ENCODE assay signal across 9 cellular contexts in genomic region chr6:45548657-45549515, GRCh38.
DNase-seq lines count a peak whose midpoint lies in the region; ATAC-seq and TF ChIP-seq lines count a peak whose summit lies in the region.
"Had no signal": no experiment of that assay in that cellular context is flagged by ENCODE, and none has a peak within 500 bp of the region (broad histone marks: within the 10 kb centered on the region; RNA-seq: fewer than 3 reads in every experiment).

No MANE protein-coding gene starts in this region.

- no peaks in the 10 kb centered on the region for H3K9me3 Mint-ChIP-seq in activated T-cell treated with anti-CD3 and anti-CD28 coated beads, Interleukin-2, amount 50 U/mL, for 72 hours

- H3K4me1 ChIP-seq in BE2C: no peaks in the 10 kb centered on the region

- H3K27ac Mint-ChIP-seq in activated T-cell treated with anti-CD3 and anti-CD28 coated beads, Interleukin-2, amount 50 U/mL, for 72 hours: peak overlapping the region; percentile 51
- H3K27ac Mint-ChIP-seq: activated naive CD8-positive, alpha-beta T cell had no signal

- peaks cover 5 to 19% of the 10 kb centered on the region in 2 donors for H3K36me3 Mint-ChIP-seq in activated T-cell treated with anti-CD3 and anti-CD28 coated beads, Interleukin-2, amount 50 U/mL, for 72 hours (ENCODE audit: insufficient read depth in 2 of 2)

- H3K4me3 Mint-ChIP-seq in activated T-cell treated with anti-CD3 and anti-CD28 coated beads, Interleukin-2, amount 50 U/mL, for 72 hours: no peak overlapping the region
- H3K4me3 Mint-ChIP-seq: activated naive CD8-positive, alpha-beta T cell had no signal

- ATAC-seq in activated T-cell treated with anti-CD3 and anti-CD28 coated beads, Interleukin-2, amount 50 U/mL, for 72 hours (replicated peaks in 1 of 2): peak; percentile 68 to 84
- ATAC-seq in HG02885 (IDR thresholded peaks at IDR 0.05; ENCODE audit: poor library complexity, unreplicated experiment): peak; percentile 99

- peaks cover 37% of the 10 kb centered on the region for H3K4me1 Mint-ChIP-seq in activated T-cell treated with anti-CD3 and anti-CD28 coated beads, Interleukin-2, amount 50 U/mL, for 72 hours (ENCODE audit: low read depth)

- no peak overlapping the region for H3K27ac ChIP-seq in dorsolateral prefrontal cortex

- no peaks in the 10 kb centered on the region for H3K9me3 ChIP-seq in BE2C

- TF ChIP-seq CTCF in BE2C (IDR thresholded peaks at IDR 0.05; ENCODE audit: low read depth, low read length) (no peak), dorsolateral prefrontal cortex (IDR thresholded peaks at IDR 0.05 in 54 of 56, conservative IDR thresholded peaks at IDR 0.05 in 2 of 56; ENCODE audit: low read depth in 1 of 56, partially characterized antibody in 56 of 56) (no peak)

- in situ Hi-C loops in ACHN (cut with HindIII; ENCODE audit: low pct_ligation_motif_present, low pct_unique_long_range_greater_than_20kb, low sequenced_read_pairs): no loop called here

- intact Hi-C loops in dorsolateral prefrontal cortex (cut with DNase I): no loop called here

- no peaks in the 10 kb centered on the region for H3K27me3 Mint-ChIP-seq in activated T-cell treated with anti-CD3 and anti-CD28 coated beads, Interleukin-2, amount 50 U/mL, for 72 hours (ENCODE audit: low read depth)
- H3K27me3 Mint-ChIP-seq: activated naive CD8-positive, alpha-beta T cell had no signal

- H3K27me3 ChIP-seq in BE2C (peaks cover 5% of the 10 kb centered on the region), dorsolateral prefrontal cortex (peaks cover 0 to 4% (median 0%) of the 10 kb centered on the region in 45 donors)

- H3K36me3 ChIP-seq in BE2C: no peaks in the 10 kb centered on the region

- H3K4me3 ChIP-seq in BE2C (ENCODE audit: low read depth, low read length): no peak overlapping the region
- H3K4me3 ChIP-seq in dorsolateral prefrontal cortex: no peak overlapping the region

- DNase-seq in activated T-cell treated with anti-CD3 and anti-CD28 coated beads, Interleukin-2, amount 50 U/mL, for 72 hours: peak; percentile 15 to 26
- no peak for DNase-seq in activated T-cell treated with anti-CD3 and anti-CD28 coated beads for 4 hours
- DNase-seq in NCI-H82 (lab: John Stamatoyannopoulos, UW): peak; percentile 69
- no peak for DNase-seq in BE2C
- no peak for DNase-seq in effector CD8-positive, alpha-beta T cell (lab: John Stamatoyannopoulos, UW)
- DNase-seq in dorsolateral prefrontal cortex: no peak
- DNase-seq in ACHN: no peak

Comparison
In these comparisons a context has a peak if more than half of its experiments do, and no peak if none do; other contexts are left out.
1. DNase-seq: peak in activated T-cell treated with anti-CD3 and anti-CD28 coated beads, Interleukin-2, amount 50 U/mL, for 72 hours (2 of 2) and NCI-H82 (single experiment); none in activated T-cell treated with anti-CD3 and anti-CD28 coated beads for 4 hours (single experiment), BE2C (single experiment), effector CD8-positive, alpha-beta T cell (single experiment), dorsolateral prefrontal cortex (0 of 10) and ACHN (single experiment).